ENCODE assay signal across 8 cellular contexts in genomic region chr2:208025814-208026184, GRCh38. TPM values are rescaled to one million over a fixed set of nuclear protein-coding genes. Genes with fewer than 3 reads are reported as not detected.
A peak's percentile ranks its signal among the peaks of the same experiment; 100 is the strongest.
DNase-seq lines count a peak whose midpoint lies in the region; ATAC-seq and TF ChIP-seq lines count a peak whose summit lies in the region.

No MANE protein-coding gene starts in this region.

- no peaks in the 10 kb centered on the region for H3K27me3 Mint-ChIP-seq in naive thymus-derived CD8-positive, alpha-beta T cell
- no peaks in the 10 kb centered on the region for H3K27me3 Mint-ChIP-seq in type B pancreatic cell

- H3K9me3 Mint-ChIP-seq in naive thymus-derived CD8-positive, alpha-beta T cell: no peaks in the 10 kb centered on the region
- H3K9me3 Mint-ChIP-seq in type B pancreatic cell: no peaks in the 10 kb centered on the region

- H3K36me3 ChIP-seq in duodenal mucosa (ENCODE audit: control insufficient read depth in 1 of 2, insufficient read depth in 2 of 2, low read length in 2 of 2): no peaks in the 10 kb centered on the region

- TF ChIP-seq CTCF in type B pancreatic cell (conservative IDR thresholded peaks at IDR 0.05): no peak

- H3K4me3 Mint-ChIP-seq in naive thymus-derived CD8-positive, alpha-beta T cell: peak overlapping the region; percentile 89 to 98 (median 94)
- peak overlapping the region; percentile 91 for H3K4me3 Mint-ChIP-seq in type B pancreatic cell

- peak overlapping the region; percentile 46 for H3K27ac ChIP-seq in duodenal mucosa (ENCODE audit: low read depth, low read length)

- peak overlapping the region; percentile 95 to 98 for H3K4me3 ChIP-seq in duodenal mucosa (ENCODE audit: low read depth in 1 of 2, low read length in 2 of 2)

- H3K9ac ChIP-seq in duodenal mucosa (ENCODE audit: low read depth in 1 of 2, low read length in 2 of 2): peak overlapping the region; percentile 84 to 89

- H3K4me1 ChIP-seq in duodenal mucosa (ENCODE audit: control insufficient read depth in 1 of 2, insufficient read depth in 2 of 2, low read length in 2 of 2): peaks cover 5 to 6% of the 10 kb centered on the region in 2 donors

- H3K9me3 ChIP-seq in duodenal mucosa (ENCODE audit: control insufficient read depth in 1 of 2, low read length in 2 of 2): no peaks in the 10 kb centered on the region

- H3K27me3 ChIP-seq in duodenal mucosa (ENCODE audit: control insufficient read depth in 1 of 2, insufficient read depth in 2 of 2, low read length in 2 of 2): no peaks in the 10 kb centered on the region

- peaks cover 6 to 37% (median 30%) of the 10 kb centered on the region in 4 donors for H3K4me1 Mint-ChIP-seq in naive thymus-derived CD8-positive, alpha-beta T cell
- no peaks in the 10 kb centered on the region for H3K4me1 Mint-ChIP-seq in type B pancreatic cell (ENCODE audit: unreplicated experiment)

- POLR2A ChIA-PET in naive thymus-derived CD8-positive, alpha-beta T cell (lab: Charles Lee): interaction anchor here (1.2 to 3.3 kb wide), 4 partner anchors 314 to 1940 kb away, joined by 3 to 27 read pairs (median 8); partner anchors contain the start of genes CCNYL1, CREB1, INO80D and METTL21A

- DNase-seq in activated CD4-positive, CD25-positive, alpha-beta regulatory T cell treated with anti-CD3 and anti-CD28 coated beads, Interleukin-2, amount 50 U/mL, for 72 hours: peak; percentile 39
- peak in 6 of 10 donors; percentile 4 to 33 (median 22) for DNase-seq in naive thymus-derived CD8-positive, alpha-beta T cell
- DNase-seq in type B pancreatic cell (ENCODE audit: extremely low spot score, unreplicated experiment) (no peak), COLO829 (ENCODE audit: low spot score) (no peak), NCI-H1930 (lab: John Stamatoyannopoulos, UW) (no peak)

- H3K27ac Mint-ChIP-seq in naive thymus-derived CD8-positive, alpha-beta T cell: peak overlapping the region; percentile 91 to 99 (median 95)
- H3K27ac Mint-ChIP-seq in type B pancreatic cell: peak overlapping the region; percentile 77

- H3K36me3 Mint-ChIP-seq in naive thymus-derived CD8-positive, alpha-beta T cell: peaks cover 0 to 2% (median 0%) of the 10 kb centered on the region in 3 donors
- no peaks in the 10 kb centered on the region for H3K36me3 Mint-ChIP-seq in type B pancreatic cell

- ATAC-seq in GM19025 (IDR thresholded peaks at IDR 0.05; ENCODE audit: low read depth, unreplicated experiment) (peak; percentile 10), HG03066 (IDR thresholded peaks at IDR 0.05; ENCODE audit: low read depth, unreplicated experiment) (peak; percentile 21)
- peak; percentile 48 to 63 for ATAC-seq in naive thymus-derived CD8-positive, alpha-beta T cell

RNA-seq across cellular contexts. Expression of gene PLEKHM3, which starts 0.5 kb away (rescaled TPM):
- total RNA-seq in naive thymus-derived CD8-positive, alpha-beta T cell: 10 to 100 TPM; 13.7 to 16.5 TPM
- polyA plus RNA-seq in naive thymus-derived CD8-positive, alpha-beta T cell: 1 to 10 TPM; 2.5 to 3.4 (median 3.4) TPM
- total RNA-seq in type B pancreatic cell (ENCODE audit: low replicate concordance): 10.7 and 12.1 TPM in 2 replicates

Comparison
In these comparisons a context has a peak if more than half of its experiments do, and no peak if none do; other contexts are left out.
1. DNase-seq: peak in activated CD4-positive, CD25-positive, alpha-beta regulatory T cell treated with anti-CD3 and anti-CD28 coated beads, Interleukin-2, amount 50 U/mL, for 72 hours (single experiment) and naive thymus-derived CD8-positive, alpha-beta T cell (6 of 10); none in type B pancreatic cell (single experiment), COLO829 (single experiment) and NCI-H1930 (0 of 2).
2. Peak in every context shown above with its lines, with median percentiles within 50 percentile points of each other: ATAC-seq.